ENCODE assay signal across 11 cellular contexts in genomic region chr1:205283270-205284147, GRCh38. TPM values are rescaled to one million over a fixed set of nuclear protein-coding genes. Genes with fewer than 3 reads are reported as not detected.
DNase-seq lines count a peak whose midpoint lies in the region; ATAC-seq and TF ChIP-seq lines count a peak whose summit lies in the region.
"Had no signal": no experiment of that assay in that cellular context is flagged by ENCODE, and none has a peak within 500 bp of the region (broad histone marks: within the 10 kb centered on the region; RNA-seq: fewer than 3 reads in every experiment).

No MANE protein-coding gene starts in this region.

- H3K27ac ChIP-seq in SJCRH30 (peak overlapping the region; percentile 68; the same call in 1 of the 2 replicates), suprapubic skin (peak overlapping the region; percentile 82)

- peak overlapping the region; percentile 46 for H3K27ac Mint-ChIP-seq in T-helper 1 cell treated with Interleukin-12 subunit alpha and Interleukin-12 subunit beta and Interleukin-4 antibody, amounts not matched to agents 30 μg/mL and 1 μg/mL, for 36 hours
- peak overlapping the region; percentile 71 for H3K27ac Mint-ChIP-seq in glutamatergic neuron (ENCODE audit: unreplicated experiment)

- H3K9me3 Mint-ChIP-seq in T-helper 1 cell treated with Interleukin-12 subunit alpha and Interleukin-12 subunit beta and Interleukin-4 antibody, amounts not matched to agents 30 μg/mL and 1 μg/mL, for 36 hours = no peaks in the 10 kb centered on the region
- H3K9me3 Mint-ChIP-seq in glutamatergic neuron (ENCODE audit: unreplicated experiment) = peaks cover 17% of the 10 kb centered on the region

- ATAC-seq in GM19397 (IDR thresholded peaks at IDR 0.05; ENCODE audit: unreplicated experiment) = no peak

- DNase-seq in T-helper 1 cell (no peak), SJCRH30 (no peak), glutamatergic neuron (no peak), suprapubic skin (ENCODE audit: low spot score in 2 of 2) (no peak), hippocampal formation (lab: John Stamatoyannopoulos, UW) (no peak), kidney glomerular epithelial cell (lab: John Stamatoyannopoulos, UW) (no peak)
- DNase-seq: activated gamma-delta T cell, NCI-H345, T1000 had no signal

- TF ChIP-seq EP300 in suprapubic skin (IDR thresholded peaks at IDR 0.05) = no peak

- no peaks in the 10 kb centered on the region for H3K27me3 ChIP-seq in SJCRH30
- no peaks in the 10 kb centered on the region for H3K27me3 ChIP-seq in suprapubic skin

- H3K9me3 ChIP-seq in SJCRH30 (replicated peaks) = no peaks in the 10 kb centered on the region
- no peaks in the 10 kb centered on the region for H3K9me3 ChIP-seq in suprapubic skin

- H3K36me3 ChIP-seq in SJCRH30 (no peaks in the 10 kb centered on the region), suprapubic skin (no peaks in the 10 kb centered on the region)

- peaks cover 70% of the 10 kb centered on the region for H3K4me1 Mint-ChIP-seq in T-helper 1 cell treated with Interleukin-12 subunit alpha and Interleukin-12 subunit beta and Interleukin-4 antibody, amounts not matched to agents 30 μg/mL and 1 μg/mL, for 36 hours (ENCODE audit: low read depth)
- peaks cover 37% of the 10 kb centered on the region for H3K4me1 Mint-ChIP-seq in glutamatergic neuron (ENCODE audit: low read depth, unreplicated experiment)

- peaks cover 3% of the 10 kb centered on the region for H3K36me3 Mint-ChIP-seq in T-helper 1 cell treated with Interleukin-12 subunit alpha and Interleukin-12 subunit beta and Interleukin-4 antibody, amounts not matched to agents 30 μg/mL and 1 μg/mL, for 36 hours (ENCODE audit: low read depth)
- H3K36me3 Mint-ChIP-seq in glutamatergic neuron (ENCODE audit: unreplicated experiment) = no peaks in the 10 kb centered on the region

- H3K27me3 Mint-ChIP-seq in T-helper 1 cell treated with Interleukin-12 subunit alpha and Interleukin-12 subunit beta and Interleukin-4 antibody, amounts not matched to agents 30 μg/mL and 1 μg/mL, for 36 hours (ENCODE audit: low read depth) = peaks cover 8% of the 10 kb centered on the region
- peaks cover 21% of the 10 kb centered on the region for H3K27me3 Mint-ChIP-seq in glutamatergic neuron (ENCODE audit: unreplicated experiment)

- H3K4me3 ChIP-seq in SJCRH30 (no peak overlapping the region), suprapubic skin (no peak overlapping the region)

- no peak for TF ChIP-seq POLR2A in suprapubic skin (IDR thresholded peaks at IDR 0.05)

- TF ChIP-seq CTCF in glutamatergic neuron (IDR thresholded peaks at IDR 0.05; ENCODE audit: partially characterized antibody, unreplicated experiment) (no peak), suprapubic skin (IDR thresholded peaks at IDR 0.05) (no peak)

- 79% methylated on average over 15 of the region's 15 CpGs for WGBS in suprapubic skin

- peaks cover 50% of the 10 kb centered on the region for H3K4me1 ChIP-seq in SJCRH30
- H3K4me1 ChIP-seq in suprapubic skin = peaks cover 69% of the 10 kb centered on the region

- peak overlapping the region; percentile 9 for H3K4me3 Mint-ChIP-seq in T-helper 1 cell treated with Interleukin-12 subunit alpha and Interleukin-12 subunit beta and Interleukin-4 antibody, amounts not matched to agents 30 μg/mL and 1 μg/mL, for 36 hours
- peak overlapping the region; percentile 34 for H3K4me3 Mint-ChIP-seq in glutamatergic neuron (ENCODE audit: unreplicated experiment)

RNA-seq across cellular contexts. Expression of gene NUAK2, which starts 38.0 kb away (rescaled TPM):
- 2.1 and 2.2 TPM in 2 replicates for total RNA-seq in SJCRH30 (2014; rRNA removed; shearing (Covaris generic))
- total RNA-seq in glutamatergic neuron (ENCODE audit: unreplicated experiment) (8.0 TPM), suprapubic skin (10 to 100 TPM; 16.2 to 41.2 (median 30.2) TPM)

RNA-seq across cellular contexts. Expression of gene TMCC2, which starts 55.8 kb away (rescaled TPM):
- 5.2 and 5.5 TPM in 2 replicates for total RNA-seq in SJCRH30 (2014; rRNA removed; shearing (Covaris generic))
- total RNA-seq in glutamatergic neuron (ENCODE audit: unreplicated experiment) (80.1 TPM), suprapubic skin (1 to 10 TPM; 3.1 to 4.3 (median 4.1) TPM)

Comparison
In these comparisons a context has a peak if more than half of its experiments do, and no peak if none do; other contexts are left out.
1. RNA of gene TMCC2, which starts 55.8 kb away (total RNA-seq): 80.1 TPM in glutamatergic neuron (single experiment); 5.2 to 5.5 TPM in SJCRH30 and 3.1 to 4.3 TPM in suprapubic skin; every median in the first group is over 10 times any median in the second.